34 cellular contexts compared by ENCODE assay signal in genomic region chr18:45860971-45861370, GRCh38. TPM values are rescaled to one million over a fixed set of nuclear protein-coding genes. Genes with fewer than 3 reads are reported as not detected.
"Had no signal": no experiment of that assay in that cellular context is flagged by ENCODE, and none has a peak within 500 bp of the region (broad histone marks: within the 10 kb centered on the region; RNA-seq: fewer than 3 reads in every experiment).

No MANE protein-coding gene starts in this region.

- ATAC-seq: activated CD4-positive, alpha-beta T cell treated with anti-CD3 and anti-CD28 coated beads for 36 hours; activated CD8-positive, alpha-beta memory T cell treated with anti-CD3 and anti-CD28 coated beads, Interleukin-2, amount 10 ng/mL, durations not matched to agents 7 days and 5 days; activated CD8-positive, alpha-beta T cell treated with anti-CD3 and anti-CD28 coated beads, Interleukin-2, amount 10 ng/mL, durations not matched to agents 7 days and 5 days; activated naive CD8-positive, alpha-beta T cell treated with anti-CD3 and anti-CD28 coated beads, Interleukin-2, amount 50 U/mL, for 24 hours; gastroesophageal sphincter; heart right ventricle had no signal

- DNase-seq: activated CD4-positive, alpha-beta memory T cell treated with anti-CD3 and anti-CD28 coated beads for 36 hours; activated CD4-positive, alpha-beta T cell treated with anti-CD3 and anti-CD28 coated beads for 36 hours; activated CD4-positive, alpha-beta T cell treated with anti-CD3 and anti-CD28 coated beads, Interleukin-2, amount 10 ng/mL, durations not matched to agents 24 days and 14 days; activated CD4-positive, CD25-positive, alpha-beta regulatory T cell; activated CD4-positive, CD25-positive, alpha-beta regulatory T cell treated with anti-CD3 and anti-CD28 coated beads, Interleukin-2, amount 50 U/mL, for 72 hours; activated CD8-positive, alpha-beta memory T cell treated with anti-CD3 and anti-CD28 coated beads, Interleukin-2, amount 10 ng/mL, durations not matched to agents 7 days and 5 days; activated CD8-positive, alpha-beta memory T cell treated with anti-CD3 and anti-CD28 coated beads, Interleukin-2, amount 50 U/mL, for 4 hours; activated CD8-positive, alpha-beta T cell treated with anti-CD3 and anti-CD28 coated beads, Interleukin-2, amount 10 ng/mL, durations not matched to agents 7 days and 5 days; activated effector memory CD4-positive, alpha-beta T cell treated with anti-CD3 and anti-CD28 coated beads, Interleukin-2, amount 50 U/mL, for 16 hours; activated naive CD4-positive, alpha-beta T cell treated with anti-CD3 and anti-CD28 coated beads for 36 hours; activated naive CD8-positive, alpha-beta T cell treated with anti-CD3 and anti-CD28 coated beads for 36 hours; activated naive CD8-positive, alpha-beta T cell treated with anti-CD3 and anti-CD28 coated beads, Interleukin-2, amount 50 U/mL, for 24 hours; activated T-cell treated with anti-CD3 and anti-CD28 coated beads, Interleukin-2, amount 50 U/mL, for 1 hour; activated T-cell treated with anti-CD3 and anti-CD28 coated beads, Interleukin-2, amount 50 U/mL, for 48 hours; adrenal gland; amygdala; aorta; central memory CD4-positive, alpha-beta T cell; cerebellar nuclear complex; colonic mucosa; effector CD8-positive, alpha-beta T cell; esophagus squamous epithelium; foreskin melanocyte; heart right ventricle; T-helper 2 cell had no signal

- FAIRE-seq: endometrium, endothelial cell of umbilical vein had no signal

- H3K4me3 ChIP-seq: adrenal gland, breast epithelium, cardiac muscle cell, colonic mucosa, esophagus squamous epithelium, gastroesophageal sphincter, heart right ventricle, hepatocyte had no signal

RNA-seq across cellular contexts. Expression of gene SIGLEC15, which starts 35.5 kb away (rescaled TPM):
- total RNA-seq: activated CD4-positive, alpha-beta memory T cell treated with anti-CD3 and anti-CD28 coated beads for 36 hours; activated CD4-positive, alpha-beta T cell treated with anti-CD3 and anti-CD28 coated beads for 36 hours; activated CD4-positive, alpha-beta T cell treated with anti-CD3 and anti-CD28 coated beads, Interleukin-2, amount 10 ng/mL, durations not matched to agents 24 days and 14 days; activated CD8-positive, alpha-beta memory T cell treated with anti-CD3 and anti-CD28 coated beads for 36 hours; activated CD8-positive, alpha-beta memory T cell treated with anti-CD3 and anti-CD28 coated beads, Interleukin-2, amount 10 ng/mL, durations not matched to agents 7 days and 5 days; activated CD8-positive, alpha-beta T cell treated with anti-CD3 and anti-CD28 coated beads, Interleukin-2, amount 10 ng/mL, durations not matched to agents 7 days and 5 days; activated naive CD4-positive, alpha-beta T cell treated with anti-CD3 and anti-CD28 coated beads for 36 hours; activated naive CD8-positive, alpha-beta T cell treated with anti-CD3 and anti-CD28 coated beads for 36 hours; activated T-helper 1 cell treated with anti-CD3 and anti-CD28 coated beads, Interleukin-12 subunit alpha, Interleukin-12 subunit beta, Interleukin-2, Interleukin-4 antibody, amounts not matched to agents 30 ng/mL and 10 ng/mL and 1 ng/mL, durations not matched to agents 14 hours and 24 hours and 36 hours; activated T-helper 2 cell treated with anti-CD3 and anti-CD28 coated beads, Interferon-gamma antibody, Interleukin-2, Interleukin-4, amounts not matched to agents 10 μg/mL and 5 μg/mL and 100 μg/mL, durations not matched to agents 14 hours and 24 hours and 36 hours; cardiac muscle cell; colonic mucosa; endothelial cell of umbilical vein; esophagus squamous epithelium had no signal
- polyA plus RNA-seq: endothelial cell of umbilical vein had no signal
